Comparison of ENCODE assay signal across 1 cellular context in genomic region chr6:26156850-26157149, GRCh38.
TF ChIP-seq lines count a peak whose summit lies in the region.

No MANE protein-coding gene starts in this region.

TF ChIP-seq in HEK293, 187 proteins besides CTCF, POLR2A, EP300 and RAD21 (continued from another document):
- TF ChIP-seq ZNF639 (tag by site-specific recombination; IDR thresholded peaks at IDR 0.05) (no peak; the same call in 1 of the 2 replicates), ZNF488 (tag by site-specific recombination; IDR thresholded peaks at IDR 0.05) (no peak), ZBTB8A (tag by site-specific recombination; IDR thresholded peaks at IDR 0.05) (peak; percentile 66), ZFHX2 (tag by site-specific recombination; conservative IDR thresholded peaks at IDR 0.05) (0 out of 2 replicates have a peak, but pooled peaks have one; percentile 11), ZNF324 (tag by site-specific recombination; IDR thresholded peaks at IDR 0.05) (no peak), ZNF221 (tag by site-specific recombination; IDR thresholded peaks at IDR 0.05; ENCODE audit: borderline replicate concordance) (no peak), ZNF501 (tag by site-specific recombination; IDR thresholded peaks at IDR 0.05) (no peak), KLF17 (tag by site-specific recombination; IDR thresholded peaks at IDR 0.05) (no peak), ZNF837 (tag by site-specific recombination; IDR thresholded peaks at IDR 0.05) (no peak), ZNF280D (tag by site-specific recombination; IDR thresholded peaks at IDR 0.05) (no peak), ZNF37A (tag by site-specific recombination; IDR thresholded peaks at IDR 0.05) (no peak), ZNF155 (tag by site-specific recombination; IDR thresholded peaks at IDR 0.05) (no peak), MEIS1 (CRISPR knock-in tag; IDR thresholded peaks at IDR 0.05; ENCODE audit: borderline replicate concordance) (no peak), PRDM6 (tag by site-specific recombination; IDR thresholded peaks at IDR 0.05) (no peak), ZSCAN30 (tag by site-specific recombination; IDR thresholded peaks at IDR 0.05) (no peak), ZNF426 (tag by site-specific recombination; IDR thresholded peaks at IDR 0.05) (no peak), ZNF121 (tag by site-specific recombination; IDR thresholded peaks at IDR 0.05) (0 out of 2 replicates have a peak, but pooled peaks have one; percentile 9)
